ENCODE assay signal across 9 cellular contexts in genomic region chrX:97616883-97617510, GRCh38.
A peak's percentile ranks its signal among the peaks of the same experiment; 100 is the strongest.
DNase-seq lines count a peak whose midpoint lies in the region; ATAC-seq and TF ChIP-seq lines count a peak whose summit lies in the region.
"Had no signal": no experiment of that assay in that cellular context is flagged by ENCODE, and none has a peak within 500 bp of the region (broad histone marks: within the 10 kb centered on the region; RNA-seq: fewer than 3 reads in every experiment).

No MANE protein-coding gene starts in this region.

- intact Hi-C loops in testis (cut with DNase I; ENCODE audit: low total_unique reads): no loop called here

- no peak for TF ChIP-seq POLR2A in testis (IDR thresholded peaks at IDR 0.05)

- no peaks in the 10 kb centered on the region for H3K9me3 ChIP-seq in testis

- no peaks in the 10 kb centered on the region for H3K4me1 ChIP-seq in testis

- no peaks in the 10 kb centered on the region for H3K36me3 Mint-ChIP-seq in stimulated activated naive B cell treated with anti-CD40 and anti-IgM and Interleukin-4, amounts not matched to agents 10 μg/mL and 1 μg/mL and 100 μg/mL, for 72 hours
- no peaks in the 10 kb centered on the region for H3K36me3 Mint-ChIP-seq in activated T-cell treated with anti-CD3 and anti-CD28 coated beads, Interleukin-2, amount 50 U/mL, for 24 hours (ENCODE audit: low read depth)
- H3K36me3 Mint-ChIP-seq: activated naive CD4-positive, alpha-beta T cell treated with anti-CD3 and anti-CD28 coated beads, Interleukin-2, amount 50 U/mL, for 24 hours had no signal

- ATAC-seq in GM19324 (IDR thresholded peaks at IDR 0.05; ENCODE audit: low FRiP score, unreplicated experiment) (peak; percentile 96), HG03196 (IDR thresholded peaks at IDR 0.05; ENCODE audit: unreplicated experiment) (peak; percentile 96)
- ATAC-seq in stimulated activated naive B cell treated with anti-CD40 and anti-IgM and Interleukin-4, amounts not matched to agents 10 μg/mL and 1 μg/mL and 100 μg/mL, for 72 hours (replicated peaks): peak; percentile 63 to 79

- in situ Hi-C loops in astrocyte of the cerebellum (cut with HindIII; ENCODE audit: low sequenced_read_pairs): no loop called here

- H3K4me3 Mint-ChIP-seq in stimulated activated naive B cell treated with anti-CD40 and anti-IgM and Interleukin-4, amounts not matched to agents 10 μg/mL and 1 μg/mL and 100 μg/mL, for 72 hours: no peak overlapping the region
- no peak overlapping the region for H3K4me3 Mint-ChIP-seq in activated T-cell treated with anti-CD3 and anti-CD28 coated beads, Interleukin-2, amount 50 U/mL, for 24 hours
- H3K4me3 Mint-ChIP-seq: activated naive CD4-positive, alpha-beta T cell treated with anti-CD3 and anti-CD28 coated beads, Interleukin-2, amount 50 U/mL, for 24 hours had no signal

- H3K27me3 Mint-ChIP-seq in stimulated activated naive B cell treated with anti-CD40 and anti-IgM and Interleukin-4, amounts not matched to agents 10 μg/mL and 1 μg/mL and 100 μg/mL, for 72 hours: no peaks in the 10 kb centered on the region
- H3K27me3 Mint-ChIP-seq in activated T-cell treated with anti-CD3 and anti-CD28 coated beads, Interleukin-2, amount 50 U/mL, for 24 hours: peaks cover 11% of the 10 kb centered on the region
- H3K27me3 Mint-ChIP-seq: activated naive CD4-positive, alpha-beta T cell treated with anti-CD3 and anti-CD28 coated beads, Interleukin-2, amount 50 U/mL, for 24 hours had no signal

- H3K9me3 Mint-ChIP-seq in stimulated activated naive B cell treated with anti-CD40 and anti-IgM and Interleukin-4, amounts not matched to agents 10 μg/mL and 1 μg/mL and 100 μg/mL, for 72 hours: no peaks in the 10 kb centered on the region
- H3K9me3 Mint-ChIP-seq in activated T-cell treated with anti-CD3 and anti-CD28 coated beads, Interleukin-2, amount 50 U/mL, for 24 hours: no peaks in the 10 kb centered on the region
- H3K9me3 Mint-ChIP-seq: activated naive CD4-positive, alpha-beta T cell treated with anti-CD3 and anti-CD28 coated beads, Interleukin-2, amount 50 U/mL, for 24 hours had no signal

- no peak overlapping the region for H3K27ac ChIP-seq in testis

- TF ChIP-seq CTCF in astrocyte of the cerebellum (IDR thresholded peaks at IDR 0.05; ENCODE audit: low read depth, low read length, missing control alignments) (no peak), testis (IDR thresholded peaks at IDR 0.05) (no peak)

- WGBS in testis, 2 donors: 87 to 89% methylated on average over 6 of the region's 6 CpGs

- H3K36me3 ChIP-seq in testis (ENCODE audit: low read depth, missing control alignments): no peaks in the 10 kb centered on the region

- no peak overlapping the region for H3K27ac Mint-ChIP-seq in stimulated activated naive B cell treated with anti-CD40 and anti-IgM and Interleukin-4, amounts not matched to agents 10 μg/mL and 1 μg/mL and 100 μg/mL, for 72 hours
- H3K27ac Mint-ChIP-seq in activated T-cell treated with anti-CD3 and anti-CD28 coated beads, Interleukin-2, amount 50 U/mL, for 24 hours: no peak overlapping the region
- H3K27ac Mint-ChIP-seq: activated naive CD4-positive, alpha-beta T cell treated with anti-CD3 and anti-CD28 coated beads, Interleukin-2, amount 50 U/mL, for 24 hours had no signal

- H3K4me3 ChIP-seq in astrocyte of the cerebellum (ENCODE audit: low read depth, low read length) (no peak overlapping the region), testis (no peak overlapping the region)

- DNase-seq in AG08396 (ENCODE audit: low spot score): peak; percentile 42
- peak; percentile 8 for DNase-seq in astrocyte of the cerebellum (ENCODE audit: low read depth)
- DNase-seq in stimulated activated naive B cell treated with anti-CD40 and anti-IgM and Interleukin-4, amounts not matched to agents 10 μg/mL and 1 μg/mL and 100 μg/mL, for 72 hours: no peak
- no peak for DNase-seq in activated T-cell treated with anti-CD3 and anti-CD28 coated beads, Interleukin-2, amount 50 U/mL, for 24 hours
- DNase-seq in DMS79 (lab: John Stamatoyannopoulos, UW): no peak
- DNase-seq in testis: no peak

- H3K27me3 ChIP-seq in testis: no peaks in the 10 kb centered on the region

- H3K4me1 Mint-ChIP-seq in stimulated activated naive B cell treated with anti-CD40 and anti-IgM and Interleukin-4, amounts not matched to agents 10 μg/mL and 1 μg/mL and 100 μg/mL, for 72 hours: no peaks in the 10 kb centered on the region
- H3K4me1 Mint-ChIP-seq in activated T-cell treated with anti-CD3 and anti-CD28 coated beads, Interleukin-2, amount 50 U/mL, for 24 hours (ENCODE audit: low read depth): no peaks in the 10 kb centered on the region
- H3K4me1 Mint-ChIP-seq: activated naive CD4-positive, alpha-beta T cell treated with anti-CD3 and anti-CD28 coated beads, Interleukin-2, amount 50 U/mL, for 24 hours had no signal

Comparison
In these comparisons a context has a peak if more than half of its experiments do, and no peak if none do; other contexts are left out.
1. DNase-seq: peak in AG08396 (single experiment) and astrocyte of the cerebellum (single experiment); none in stimulated activated naive B cell treated with anti-CD40 and anti-IgM and Interleukin-4, amounts not matched to agents 10 μg/mL and 1 μg/mL and 100 μg/mL, for 72 hours (single experiment), activated T-cell treated with anti-CD3 and anti-CD28 coated beads, Interleukin-2, amount 50 U/mL, for 24 hours (single experiment), DMS79 (single experiment) and testis (single experiment).
2. Peak in every context shown above with its lines, with median percentiles within 50 percentile points of each other: ATAC-seq.